Comparison of ENCODE assay signal across 19 cellular contexts in genomic region chr3:8914491-8914890, GRCh38. TPM values are rescaled to one million over a fixed set of nuclear protein-coding genes. Genes with fewer than 3 reads are reported as not detected.
DNase-seq lines count a peak whose midpoint lies in the region; ATAC-seq and TF ChIP-seq lines count a peak whose summit lies in the region.
"Had no signal": no experiment of that assay in that cellular context is flagged by ENCODE, and none has a peak within 500 bp of the region (broad histone marks: within the 10 kb centered on the region; RNA-seq: fewer than 3 reads in every experiment).

No MANE protein-coding gene starts in this region.

- peak; percentile 90 for DNase-seq in AG04450 (ENCODE audit: low read depth, low spot score)
- peak; percentile 54 to 83 for DNase-seq in NCI-H524 (lab: John Stamatoyannopoulos, UW)
- peak; percentile 81 for DNase-seq in fibroblast of villous mesenchyme (ENCODE audit: low read depth)
- DNase-seq in skeletal muscle cell (ENCODE audit: low read depth): peak; percentile 11
- no peak for DNase-seq in DMS 273 treated with DMSO at 0.1 percent for 48 hours (lab: John Stamatoyannopoulos, UW)
- no peak for DNase-seq in testis
- DNase-seq: AML-193; BE2C; CD4-positive, alpha-beta T cell; CD8-positive, alpha-beta memory T cell; DMS53; DMS79 treated with DMSO at 0.1 percent for 48 hours; GF-D8; H9 had no signal

- no peaks in the 10 kb centered on the region for H3K4me1 ChIP-seq in testis
- H3K4me1 ChIP-seq: BE2C had no signal

- WGBS in testis, 2 donors: 81 to 92% methylated on average over 4 of the region's 4 CpGs

- H3K36me3 ChIP-seq in testis (ENCODE audit: low read depth, missing control alignments): no peaks in the 10 kb centered on the region
- H3K36me3 ChIP-seq: BE2C had no signal

- no peak for TF ChIP-seq POLR2A in testis (IDR thresholded peaks at IDR 0.05)

- intact Hi-C loops in testis (cut with DNase I; ENCODE audit: low total_unique reads): no loop called here

- H3K27me3 ChIP-seq in AG04450 (ENCODE audit: control insufficient read depth, insufficient read depth, low read length) (no peaks in the 10 kb centered on the region), testis (no peaks in the 10 kb centered on the region)
- H3K27me3 ChIP-seq: BE2C; BLaER1 treated with 17β-estradiol and CSF1 and Interleukin-3, amounts not matched to agents 10 nM and 100 nM had no signal

- H3K4me3 ChIP-seq in AG04450 (ENCODE audit: low read depth, low read length): no peak overlapping the region
- no peak overlapping the region for H3K4me3 ChIP-seq in fibroblast of villous mesenchyme (ENCODE audit: low read depth, low read length)
- H3K4me3 ChIP-seq in skeletal muscle cell (ENCODE audit: low read depth, low read length): no peak overlapping the region
- H3K4me3 ChIP-seq in testis: no peak overlapping the region
- H3K4me3 ChIP-seq: BLaER1 treated with 17β-estradiol and CSF1 and Interleukin-3, amounts not matched to agents 10 nM and 100 nM; GM23338 had no signal

- no peaks in the 10 kb centered on the region for H3K9me3 ChIP-seq in AG04450 (ENCODE audit: control insufficient read depth, insufficient read depth, low read length)
- H3K9me3 ChIP-seq in testis: no peaks in the 10 kb centered on the region
- H3K9me3 ChIP-seq: BE2C; BLaER1 treated with 17β-estradiol and CSF1 and Interleukin-3, amounts not matched to agents 10 nM and 100 nM had no signal

- POLR2A ChIA-PET in AG04450 (lab: Yijun Ruan, JAX): interaction anchor here (0.6 to 1.2 kb wide), 5 partner anchors 22 to 142 kb away, joined by 3 to 4 read pairs (median 3); no protein-coding TSS in a partner anchor

- no peak for TF ChIP-seq CTCF in AG04450 (IDR thresholded peaks at IDR 0.05; ENCODE audit: low read depth, low read length)
- TF ChIP-seq CTCF in fibroblast of villous mesenchyme (IDR thresholded peaks at IDR 0.05; ENCODE audit: insufficient read depth, low read depth, low read length): no peak
- no peak for TF ChIP-seq CTCF in testis (IDR thresholded peaks at IDR 0.05)

- no peak for ATAC-seq in GM18868 (IDR thresholded peaks at IDR 0.05; ENCODE audit: unreplicated experiment)
- ATAC-seq: GM23338, HCT116 had no signal

- H3K27ac ChIP-seq in AG04450 (ENCODE audit: low read depth, low read length) (peak overlapping the region; percentile 66), testis (no peak overlapping the region)
- H3K27ac ChIP-seq: 22Rv1; BLaER1 treated with 17β-estradiol and CSF1 and Interleukin-3, amounts not matched to agents 10 nM and 100 nM had no signal

- CTCF ChIA-PET in AG04450 (lab: Charles Lee): interaction anchor here (0.7 to 1.9 kb wide), 2 partner anchors 145 to 147 kb away, joined by 3 to 8 read pairs; partner anchors contain the start of gene OXTR

RNA-seq across cellular contexts. Expression of gene RAD18, which starts 48.8 kb away (rescaled TPM):
- 6.7 and 10.7 TPM in 2 replicates for polyA plus RNA-seq in AG04450 (2011; rRNA removed)
- 6.4 and 9.8 TPM in 2 replicates for polyA minus RNA-seq in AG04450 (2011; rRNA and poly(A)+ RNA removed)
- total RNA-seq in fibroblast of villous mesenchyme: 11.9 and 18.1 TPM in 2 replicates
- 10 to 100 TPM; 18.8 to 27.0 TPM for total RNA-seq in testis
- 7.6 TPM for polyA plus RNA-seq in testis (ENCODE audit: insufficient read depth, low read depth, low replicate concordance)

Comparison
In these comparisons a context has a peak if more than half of its experiments do, and no peak if none do; other contexts are left out.
1. DNase-seq: peak in AG04450 (single experiment), NCI-H524 (2 of 2), fibroblast of villous mesenchyme (single experiment) and skeletal muscle cell (single experiment); none in DMS 273 treated with DMSO at 0.1 percent for 48 hours (single experiment) and testis (single experiment).